In the genomic region with DNA sequence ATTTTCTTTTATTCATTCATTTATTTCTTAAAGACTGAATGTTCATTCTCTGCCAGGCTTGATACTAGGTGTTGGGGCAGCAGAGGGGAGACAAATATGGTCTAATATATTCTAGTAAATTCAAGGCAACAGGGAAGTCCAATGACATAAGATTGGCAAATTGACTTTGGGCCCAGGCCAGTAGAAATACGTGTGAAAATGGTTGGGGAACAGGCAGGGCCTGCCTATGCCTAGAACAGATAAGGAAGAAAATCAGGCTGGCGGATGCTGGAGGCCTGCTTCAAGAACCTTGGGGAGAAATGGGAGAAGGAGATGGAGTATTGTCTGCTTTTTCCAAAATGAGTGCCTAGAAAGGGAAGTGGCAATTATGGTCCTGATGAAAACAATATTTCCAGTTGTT, we compare ENCODE assay signal across 25 cellular contexts.
A peak's percentile ranks its signal among the peaks of the same experiment; 100 is the strongest.
DNase-seq lines count a peak whose midpoint lies in the region; ATAC-seq, FAIRE-seq and TF ChIP-seq lines count a peak whose summit lies in the region.
"Had no signal": no experiment of that assay in that cellular context is flagged by ENCODE, and none has a peak within 500 bp of the region (broad histone marks: within the 10 kb centered on the region; RNA-seq: fewer than 3 reads in every experiment).

No MANE protein-coding gene starts in this region.

- H3K4me3 Mint-ChIP-seq in type B pancreatic cell = no peak overlapping the region
- H3K4me3 Mint-ChIP-seq: CD14-positive monocyte; CD4-positive, alpha-beta memory T cell; GM23338; HFFc6 had no signal

- no peak for FAIRE-seq in H54 (lab: Jason Lieb, UNC)
- FAIRE-seq: A549, GM12891, GM18507 had no signal

- intact Hi-C loops in body of pancreas (cut with DNase I) (no loop called here), posterior vena cava (cut with DNase I) (loop anchor here in 1 of 2 donors (10.0 kb wide), 1 partner anchor 102 kb away; no protein-coding TSS in a partner anchor), sigmoid colon (cut with DNase I) (no loop called here)

- TF ChIP-seq EP300 in sigmoid colon (IDR thresholded peaks at IDR 0.05) = no peak

- peaks cover 2% of the 10 kb centered on the region for H3K27me3 Mint-ChIP-seq in type B pancreatic cell
- H3K27me3 Mint-ChIP-seq: CD4-positive, alpha-beta memory T cell had no signal

- H3K4me1 Mint-ChIP-seq in type B pancreatic cell (ENCODE audit: unreplicated experiment) = peaks cover 3% of the 10 kb centered on the region

- 31 to 52% methylated on average over 2 of the region's 2 CpGs for WGBS in body of pancreas, 2 donors
- 59 to 71% methylated on average over 2 of the region's 2 CpGs for WGBS in lung, 2 donors
- 63 to 77% methylated on average over 2 of the region's 2 CpGs for WGBS in sigmoid colon, 2 donors

- H3K9me3 Mint-ChIP-seq in type B pancreatic cell = no peaks in the 10 kb centered on the region
- H3K9me3 Mint-ChIP-seq: CD14-positive monocyte; CD4-positive, alpha-beta memory T cell; GM23338; HFFc6 had no signal

- H3K36me3 Mint-ChIP-seq in type B pancreatic cell = no peaks in the 10 kb centered on the region
- H3K36me3 Mint-ChIP-seq: CD14-positive monocyte; CD4-positive, alpha-beta memory T cell had no signal

- DNase-seq in body of pancreas (peak in 3 of 4 donors; percentile 42 to 59 (median 49)), lung (ENCODE audit: low spot score) (peak; percentile 14), posterior vena cava (ENCODE audit: low spot score) (peak; percentile 26), type B pancreatic cell (ENCODE audit: extremely low spot score, unreplicated experiment) (peak; percentile 10), H54 (ENCODE audit: insufficient read length, low spot score) (no peak), sigmoid colon (no peak)
- DNase-seq: 8988T; ACHN; AML-193; BE2C; Calu3; CD4-positive, alpha-beta memory T cell; COR-L47; DMS53; DMS79 treated with DMSO at 0.1 percent for 48 hours; GF-D8; HFFc6 had no signal

- no peak overlapping the region for H3K27ac Mint-ChIP-seq in type B pancreatic cell
- H3K27ac Mint-ChIP-seq: CD14-positive monocyte; CD4-positive, alpha-beta memory T cell; GM23338; HFFc6 had no signal

- ATAC-seq in body of pancreas (no peak), lung (ENCODE audit: insufficient read depth, low FRiP score) (no peak), GM21390 (IDR thresholded peaks at IDR 0.05; ENCODE audit: unreplicated experiment) (no peak)
- ATAC-seq: A549, GM23338 had no signal

- H3K27ac ChIP-seq in body of pancreas (no peak overlapping the region), lung (ENCODE audit: low read depth in 1 of 2, low read length in 1 of 2) (no peak overlapping the region), sigmoid colon (no peak overlapping the region)
- H3K27ac ChIP-seq: A549; BLaER1 treated with 17β-estradiol and CSF1 and Interleukin-3, amounts not matched to agents 10 nM and 100 nM had no signal

- peaks cover 11% of the 10 kb centered on the region for H3K4me1 ChIP-seq in body of pancreas
- H3K4me1 ChIP-seq in lung (ENCODE audit: control insufficient read depth in 2 of 2, insufficient read depth in 2 of 2, low read length in 2 of 2) = no peaks in the 10 kb centered on the region
- H3K4me1 ChIP-seq in sigmoid colon = peaks cover 0 to 33% (median 21%) of the 10 kb centered on the region in 4 donors

- TF ChIP-seq CTCF in body of pancreas (IDR thresholded peaks at IDR 0.05) (no peak), lung (IDR thresholded peaks at IDR 0.05; ENCODE audit: control extremely low read depth, extremely low read depth) (no peak), type B pancreatic cell (conservative IDR thresholded peaks at IDR 0.05) (no peak), sigmoid colon (IDR thresholded peaks at IDR 0.05) (no peak)

- H3K36me3 ChIP-seq in body of pancreas (replicated peaks in 1 of 2; ENCODE audit: insufficient read depth in 1 of 2, low read depth in 2 of 2) = no peaks in the 10 kb centered on the region
- H3K36me3 ChIP-seq in lung (ENCODE audit: control insufficient read depth in 2 of 2, insufficient read depth in 2 of 2, low read length in 2 of 2) = no peaks in the 10 kb centered on the region
- no peaks in the 10 kb centered on the region for H3K36me3 ChIP-seq in sigmoid colon
- H3K36me3 ChIP-seq: BE2C; BLaER1 treated with 17β-estradiol and CSF1 and Interleukin-3, amounts not matched to agents 10 nM and 100 nM; HAP-1 had no signal

- H3K4me3 ChIP-seq in body of pancreas (no peak overlapping the region), lung (no peak overlapping the region), sigmoid colon (no peak overlapping the region)
- H3K4me3 ChIP-seq: A549; BLaER1 treated with 17β-estradiol and CSF1 and Interleukin-3, amounts not matched to agents 10 nM and 100 nM; GM23338; HAP-1 had no signal

- TF ChIP-seq POLR2A in body of pancreas (IDR thresholded peaks at IDR 0.05) = no peak
- no peak for TF ChIP-seq POLR2A in H54 (IDR thresholded peaks at IDR 0.05; ENCODE audit: low read depth, low read length)
- TF ChIP-seq POLR2A in sigmoid colon (IDR thresholded peaks at IDR 0.05) = no peak

- H3K9me3 ChIP-seq in body of pancreas (no peaks in the 10 kb centered on the region), lung (ENCODE audit: control insufficient read depth in 2 of 2, insufficient read depth in 1 of 2, low read length in 1 of 2) (no peaks in the 10 kb centered on the region), sigmoid colon (no peaks in the 10 kb centered on the region)
- H3K9me3 ChIP-seq: A549; BE2C; BLaER1 treated with 17β-estradiol and CSF1 and Interleukin-3, amounts not matched to agents 10 nM and 100 nM; HAP-1 had no signal

- no peaks in the 10 kb centered on the region for H3K27me3 ChIP-seq in body of pancreas
- H3K27me3 ChIP-seq in lung (ENCODE audit: control insufficient read depth, insufficient read depth) = no peaks in the 10 kb centered on the region
- H3K27me3 ChIP-seq in sigmoid colon = peaks cover 0 to 3% (median 0%) of the 10 kb centered on the region in 3 donors
- H3K27me3 ChIP-seq: BE2C had no signal

Comparison
In these comparisons a context has a peak if more than half of its experiments do, and no peak if none do; other contexts are left out.
1. DNase-seq: peak in body of pancreas (3 of 4), lung (single experiment), posterior vena cava (single experiment) and type B pancreatic cell (single experiment); none in H54 (single experiment) and sigmoid colon (single experiment).